ENCODE assay signal across 1 cellular context in the genomic region with DNA sequence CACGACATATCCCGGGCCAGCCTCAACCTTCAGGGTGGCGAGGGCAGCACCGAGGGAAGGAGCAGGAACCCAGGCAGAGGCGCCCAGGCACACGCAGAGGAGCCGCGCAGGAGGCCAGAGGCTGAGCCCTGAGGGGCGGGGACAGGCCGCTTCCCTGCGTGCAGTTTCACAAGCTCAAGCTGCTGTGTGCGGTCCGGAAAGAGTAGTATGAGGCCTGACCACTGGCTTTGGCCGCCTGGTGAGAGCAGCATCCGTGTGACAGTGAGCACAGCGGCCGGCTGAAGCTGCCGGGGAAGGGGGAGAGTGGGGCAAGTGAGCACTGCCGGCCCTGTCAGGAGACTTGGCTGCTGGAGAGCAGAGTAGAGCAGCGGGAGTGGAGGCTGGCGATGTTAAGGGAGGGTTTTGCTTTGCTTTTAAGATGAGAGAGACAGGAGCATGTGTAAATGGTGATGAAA.
TF ChIP-seq lines count a peak whose summit lies in the region.

No MANE protein-coding gene starts in this region.

TF ChIP-seq in HepG2, 621 proteins besides CTCF, POLR2A, EP300 and RAD21 (continued from another document and continues in another):
- TF ChIP-seq, protein P1, sequence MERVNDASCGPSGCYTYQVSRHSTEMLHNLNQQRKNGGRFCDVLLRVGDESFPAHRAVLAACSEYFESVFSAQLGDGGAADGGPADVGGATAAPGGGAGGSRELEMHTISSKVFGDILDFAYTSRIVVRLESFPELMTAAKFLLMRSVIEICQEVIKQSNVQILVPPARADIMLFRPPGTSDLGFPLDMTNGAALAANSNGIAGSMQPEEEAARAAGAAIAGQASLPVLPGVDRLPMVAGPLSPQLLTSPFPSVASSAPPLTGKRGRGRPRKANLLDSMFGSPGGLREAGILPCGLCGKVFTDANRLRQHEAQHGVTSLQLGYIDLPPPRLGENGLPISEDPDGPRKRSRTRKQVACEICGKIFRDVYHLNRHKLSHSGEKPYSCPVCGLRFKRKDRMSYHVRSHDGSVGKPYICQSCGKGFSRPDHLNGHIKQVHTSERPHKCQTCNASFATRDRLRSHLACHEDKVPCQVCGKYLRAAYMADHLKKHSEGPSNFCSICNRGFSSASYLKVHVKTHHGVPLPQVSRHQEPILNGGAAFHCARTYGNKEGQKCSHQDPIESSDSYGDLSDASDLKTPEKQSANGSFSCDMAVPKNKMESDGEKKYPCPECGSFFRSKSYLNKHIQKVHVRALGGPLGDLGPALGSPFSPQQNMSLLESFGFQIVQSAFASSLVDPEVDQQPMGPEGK (CRISPR knock-in tag; IDR thresholded peaks at IDR 0.05): 0 out of 2 replicates have a peak, but pooled peaks have one; percentile 20
- TF ChIP-seq SOX5 (CRISPR knock-in tag; IDR thresholded peaks at IDR 0.05; ENCODE audit: borderline replicate concordance): 0 out of 2 replicates have a peak, but pooled peaks have one; percentile 8
- TF ChIP-seq RBM39 (IDR thresholded peaks at IDR 0.05; ENCODE audit: low read depth, low read length, poor library complexity, severe bottlenecking): no peak
- TF ChIP-seq KDM2A (CRISPR knock-in tag; IDR thresholded peaks at IDR 0.05; ENCODE audit: borderline replicate concordance, low read depth): peak; percentile 52
- TF ChIP-seq TBX2 (CRISPR knock-in tag; IDR thresholded peaks at IDR 0.05; ENCODE audit: borderline replicate concordance): peak; percentile 25; the same call in 1 of the 2 replicates
- no peak for TF ChIP-seq RBFOX2 (IDR thresholded peaks at IDR 0.05; ENCODE audit: low read depth, low read length)
- no peak for TF ChIP-seq RELA (CRISPR knock-in tag; IDR thresholded peaks at IDR 0.05)
- no peak; the same call in 1 of the 2 replicates for TF ChIP-seq ZNF563 (CRISPR knock-in tag; IDR thresholded peaks at IDR 0.05)
- TF ChIP-seq ZFP90 (CRISPR knock-in tag; IDR thresholded peaks at IDR 0.05; ENCODE audit: borderline replicate concordance): peak; percentile 56; the same call in 1 of the 2 replicates
- TF ChIP-seq SAP130 (CRISPR knock-in tag; IDR thresholded peaks at IDR 0.05; ENCODE audit: low read depth): peak; percentile 57
- TF ChIP-seq, protein P2, sequence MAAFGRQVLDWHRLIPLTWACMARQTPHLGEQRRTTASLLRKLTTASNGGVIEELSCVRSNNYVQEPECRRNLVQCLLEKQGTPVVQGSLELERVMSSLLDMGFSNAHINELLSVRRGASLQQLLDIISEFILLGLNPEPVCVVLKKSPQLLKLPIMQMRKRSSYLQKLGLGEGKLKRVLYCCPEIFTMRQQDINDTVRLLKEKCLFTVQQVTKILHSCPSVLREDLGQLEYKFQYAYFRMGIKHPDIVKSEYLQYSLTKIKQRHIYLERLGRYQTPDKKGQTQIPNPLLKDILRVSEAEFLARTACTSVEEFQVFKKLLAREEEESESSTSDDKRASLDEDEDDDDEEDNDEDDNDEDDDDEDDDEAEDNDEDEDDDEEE (CRISPR knock-in tag; IDR thresholded peaks at IDR 0.05): 0 out of 2 replicates have a peak, but pooled peaks have one; percentile 29
- TF ChIP-seq, protein P3, sequence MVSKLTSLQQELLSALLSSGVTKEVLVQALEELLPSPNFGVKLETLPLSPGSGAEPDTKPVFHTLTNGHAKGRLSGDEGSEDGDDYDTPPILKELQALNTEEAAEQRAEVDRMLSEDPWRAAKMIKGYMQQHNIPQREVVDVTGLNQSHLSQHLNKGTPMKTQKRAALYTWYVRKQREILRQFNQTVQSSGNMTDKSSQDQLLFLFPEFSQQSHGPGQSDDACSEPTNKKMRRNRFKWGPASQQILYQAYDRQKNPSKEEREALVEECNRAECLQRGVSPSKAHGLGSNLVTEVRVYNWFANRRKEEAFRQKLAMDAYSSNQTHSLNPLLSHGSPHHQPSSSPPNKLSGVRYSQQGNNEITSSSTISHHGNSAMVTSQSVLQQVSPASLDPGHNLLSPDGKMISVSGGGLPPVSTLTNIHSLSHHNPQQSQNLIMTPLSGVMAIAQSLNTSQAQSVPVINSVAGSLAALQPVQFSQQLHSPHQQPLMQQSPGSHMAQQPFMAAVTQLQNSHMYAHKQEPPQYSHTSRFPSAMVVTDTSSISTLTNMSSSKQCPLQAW (CRISPR knock-in tag; IDR thresholded peaks at IDR 0.05): 0 out of 2 replicates have a peak, but pooled peaks have one; percentile 40
- TF ChIP-seq, protein P4, sequence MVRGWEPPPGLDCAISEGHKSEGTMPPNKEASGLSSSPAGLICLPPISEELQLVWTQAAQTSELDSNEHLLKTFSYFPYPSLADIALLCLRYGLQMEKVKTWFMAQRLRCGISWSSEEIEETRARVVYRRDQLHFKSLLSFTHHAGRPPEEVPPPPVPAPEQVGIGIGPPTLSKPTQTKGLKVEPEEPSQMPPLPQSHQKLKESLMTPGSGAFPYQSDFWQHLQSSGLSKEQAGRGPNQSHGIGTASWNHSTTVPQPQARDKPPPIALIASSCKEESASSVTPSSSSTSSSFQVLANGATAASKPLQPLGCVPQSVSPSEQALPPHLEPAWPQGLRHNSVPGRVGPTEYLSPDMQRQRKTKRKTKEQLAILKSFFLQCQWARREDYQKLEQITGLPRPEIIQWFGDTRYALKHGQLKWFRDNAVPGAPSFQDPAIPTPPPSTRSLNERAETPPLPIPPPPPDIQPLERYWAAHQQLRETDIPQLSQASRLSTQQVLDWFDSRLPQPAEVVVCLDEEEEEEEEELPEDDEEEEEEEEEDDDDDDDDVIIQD (CRISPR knock-in tag; IDR thresholded peaks at IDR 0.05; ENCODE audit: low read depth): 0 out of 2 replicates have a peak, but pooled peaks have one; percentile 15
- TF ChIP-seq MXI1 (IDR thresholded peaks at IDR 0.05; ENCODE audit: borderline replicate concordance, low read depth, low read length): peak; percentile 17; the same call in 1 of the 3 replicates
- TF ChIP-seq ZFP36L1 (CRISPR knock-in tag; IDR thresholded peaks at IDR 0.05): no peak
- peak; percentile 43 for TF ChIP-seq HNRNPLL (IDR thresholded peaks at IDR 0.05; ENCODE audit: low read depth, low read length, poor library complexity, severe bottlenecking)
- no peak for TF ChIP-seq YY1 (IDR thresholded peaks at IDR 0.05; ENCODE audit: insufficient read depth, insufficient replicate concordance, low read depth, low read length)
- TF ChIP-seq ZNF282 (IDR thresholded peaks at IDR 0.05; ENCODE audit: partially characterized antibody): no peak
- TF ChIP-seq, protein P5, sequence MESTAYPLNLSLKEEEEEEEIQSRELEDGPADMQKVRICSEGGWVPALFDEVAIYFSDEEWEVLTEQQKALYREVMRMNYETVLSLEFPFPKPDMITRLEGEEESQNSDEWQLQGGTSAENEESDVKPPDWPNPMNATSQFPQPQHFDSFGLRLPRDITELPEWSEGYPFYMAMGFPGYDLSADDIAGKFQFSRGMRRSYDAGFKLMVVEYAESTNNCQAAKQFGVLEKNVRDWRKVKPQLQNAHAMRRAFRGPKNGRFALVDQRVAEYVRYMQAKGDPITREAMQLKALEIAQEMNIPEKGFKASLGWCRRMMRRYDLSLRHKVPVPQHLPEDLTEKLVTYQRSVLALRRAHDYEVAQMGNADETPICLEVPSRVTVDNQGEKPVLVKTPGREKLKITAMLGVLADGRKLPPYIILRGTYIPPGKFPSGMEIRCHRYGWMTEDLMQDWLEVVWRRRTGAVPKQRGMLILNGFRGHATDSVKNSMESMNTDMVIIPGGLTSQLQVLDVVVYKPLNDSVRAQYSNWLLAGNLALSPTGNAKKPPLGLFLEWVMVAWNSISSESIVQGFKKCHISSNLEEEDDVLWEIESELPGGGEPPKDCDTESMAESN (CRISPR knock-in tag; conservative IDR thresholded peaks at IDR 0.05): 0 out of 2 replicates have a peak, but pooled peaks have one; percentile 38
- TF ChIP-seq KLF9 (CRISPR knock-in tag; IDR thresholded peaks at IDR 0.05; ENCODE audit: low read depth): peak; percentile 36; the same call in 1 of the 2 replicates
- 0 out of 2 replicates have a peak, but pooled peaks have one; percentile 25 for TF ChIP-seq ZNF331 (CRISPR knock-in tag; IDR thresholded peaks at IDR 0.05)
- TF ChIP-seq ETV5 (CRISPR knock-in tag; IDR thresholded peaks at IDR 0.05; ENCODE audit: borderline replicate concordance): peak; percentile 46; the same call in 1 of the 2 replicates
- no peak for TF ChIP-seq ZKSCAN5 (CRISPR knock-in tag; IDR thresholded peaks at IDR 0.05)
- peak; percentile 74; the same call in 1 of the 2 replicates for TF ChIP-seq ZNF501 (CRISPR knock-in tag; IDR thresholded peaks at IDR 0.05)
- TF ChIP-seq MYC (CRISPR knock-in tag; IDR thresholded peaks at IDR 0.05; ENCODE audit: borderline replicate concordance): peak; percentile 40; the same call in 1 of the 2 replicates
- TF ChIP-seq NCOA5 (CRISPR knock-in tag; IDR thresholded peaks at IDR 0.05): no peak
- peak; percentile 56 for TF ChIP-seq ZMYM3 (CRISPR knock-in tag; IDR thresholded peaks at IDR 0.05)
- no peak for TF ChIP-seq ZFP37 (CRISPR knock-in tag; IDR thresholded peaks at IDR 0.05; ENCODE audit: borderline replicate concordance)
- TF ChIP-seq ZMAT3 (CRISPR knock-in tag; conservative IDR thresholded peaks at IDR 0.05): no peak
- TF ChIP-seq SMARCC2 (IDR thresholded peaks at IDR 0.05): no peak
- peak; percentile 70; the same call in 1 of the 2 replicates for TF ChIP-seq ZNF160 (CRISPR knock-in tag; IDR thresholded peaks at IDR 0.05)
- TF ChIP-seq ZFP82 (CRISPR knock-in tag; IDR thresholded peaks at IDR 0.05; ENCODE audit: borderline replicate concordance): no peak
- TF ChIP-seq NFYC (CRISPR knock-in tag; IDR thresholded peaks at IDR 0.05): no peak
- TF ChIP-seq HOXA7 (CRISPR knock-in tag; IDR thresholded peaks at IDR 0.05): no peak
- peak; percentile 36; the same call in 1 of the 2 replicates for TF ChIP-seq PHF8 (CRISPR knock-in tag; IDR thresholded peaks at IDR 0.05)
- TF ChIP-seq ZSCAN25 (CRISPR knock-in tag; IDR thresholded peaks at IDR 0.05): no peak
- 0 out of 2 replicates have a peak, but pooled peaks have one; percentile 49 for TF ChIP-seq ZNF891 (CRISPR knock-in tag; IDR thresholded peaks at IDR 0.05)
- TF ChIP-seq ZMYM2 (CRISPR knock-in tag; IDR thresholded peaks at IDR 0.05): no peak; the same call in 1 of the 2 replicates
- TF ChIP-seq, protein P6, sequence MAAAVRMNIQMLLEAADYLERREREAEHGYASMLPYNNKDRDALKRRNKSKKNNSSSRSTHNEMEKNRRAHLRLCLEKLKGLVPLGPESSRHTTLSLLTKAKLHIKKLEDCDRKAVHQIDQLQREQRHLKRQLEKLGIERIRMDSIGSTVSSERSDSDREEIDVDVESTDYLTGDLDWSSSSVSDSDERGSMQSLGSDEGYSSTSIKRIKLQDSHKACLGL (CRISPR knock-in tag; IDR thresholded peaks at IDR 0.05): 0 out of 2 replicates have a peak, but pooled peaks have one; percentile 51
- TF ChIP-seq, protein P7, sequence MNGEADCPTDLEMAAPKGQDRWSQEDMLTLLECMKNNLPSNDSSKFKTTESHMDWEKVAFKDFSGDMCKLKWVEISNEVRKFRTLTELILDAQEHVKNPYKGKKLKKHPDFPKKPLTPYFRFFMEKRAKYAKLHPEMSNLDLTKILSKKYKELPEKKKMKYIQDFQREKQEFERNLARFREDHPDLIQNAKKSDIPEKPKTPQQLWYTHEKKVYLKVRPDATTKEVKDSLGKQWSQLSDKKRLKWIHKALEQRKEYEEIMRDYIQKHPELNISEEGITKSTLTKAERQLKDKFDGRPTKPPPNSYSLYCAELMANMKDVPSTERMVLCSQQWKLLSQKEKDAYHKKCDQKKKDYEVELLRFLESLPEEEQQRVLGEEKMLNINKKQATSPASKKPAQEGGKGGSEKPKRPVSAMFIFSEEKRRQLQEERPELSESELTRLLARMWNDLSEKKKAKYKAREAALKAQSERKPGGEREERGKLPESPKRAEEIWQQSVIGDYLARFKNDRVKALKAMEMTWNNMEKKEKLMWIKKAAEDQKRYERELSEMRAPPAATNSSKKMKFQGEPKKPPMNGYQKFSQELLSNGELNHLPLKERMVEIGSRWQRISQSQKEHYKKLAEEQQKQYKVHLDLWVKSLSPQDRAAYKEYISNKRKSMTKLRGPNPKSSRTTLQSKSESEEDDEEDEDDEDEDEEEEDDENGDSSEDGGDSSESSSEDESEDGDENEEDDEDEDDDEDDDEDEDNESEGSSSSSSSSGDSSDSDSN (CRISPR knock-in tag; IDR thresholded peaks at IDR 0.05): peak; percentile 98
- peak; percentile 54; the same call in 1 of the 2 replicates for TF ChIP-seq ZFY (CRISPR knock-in tag; IDR thresholded peaks at IDR 0.05)
- TF ChIP-seq, protein P8, sequence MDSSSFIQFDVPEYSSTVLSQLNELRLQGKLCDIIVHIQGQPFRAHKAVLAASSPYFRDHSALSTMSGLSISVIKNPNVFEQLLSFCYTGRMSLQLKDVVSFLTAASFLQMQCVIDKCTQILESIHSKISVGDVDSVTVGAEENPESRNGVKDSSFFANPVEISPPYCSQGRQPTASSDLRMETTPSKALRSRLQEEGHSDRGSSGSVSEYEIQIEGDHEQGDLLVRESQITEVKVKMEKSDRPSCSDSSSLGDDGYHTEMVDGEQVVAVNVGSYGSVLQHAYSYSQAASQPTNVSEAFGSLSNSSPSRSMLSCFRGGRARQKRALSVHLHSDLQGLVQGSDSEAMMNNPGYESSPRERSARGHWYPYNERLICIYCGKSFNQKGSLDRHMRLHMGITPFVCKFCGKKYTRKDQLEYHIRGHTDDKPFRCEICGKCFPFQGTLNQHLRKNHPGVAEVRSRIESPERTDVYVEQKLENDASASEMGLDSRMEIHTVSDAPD (CRISPR knock-in tag; IDR thresholded peaks at IDR 0.05): no peak
- TF ChIP-seq XBP1 (CRISPR knock-in tag; IDR thresholded peaks at IDR 0.05): no peak
- TF ChIP-seq, protein P9, sequence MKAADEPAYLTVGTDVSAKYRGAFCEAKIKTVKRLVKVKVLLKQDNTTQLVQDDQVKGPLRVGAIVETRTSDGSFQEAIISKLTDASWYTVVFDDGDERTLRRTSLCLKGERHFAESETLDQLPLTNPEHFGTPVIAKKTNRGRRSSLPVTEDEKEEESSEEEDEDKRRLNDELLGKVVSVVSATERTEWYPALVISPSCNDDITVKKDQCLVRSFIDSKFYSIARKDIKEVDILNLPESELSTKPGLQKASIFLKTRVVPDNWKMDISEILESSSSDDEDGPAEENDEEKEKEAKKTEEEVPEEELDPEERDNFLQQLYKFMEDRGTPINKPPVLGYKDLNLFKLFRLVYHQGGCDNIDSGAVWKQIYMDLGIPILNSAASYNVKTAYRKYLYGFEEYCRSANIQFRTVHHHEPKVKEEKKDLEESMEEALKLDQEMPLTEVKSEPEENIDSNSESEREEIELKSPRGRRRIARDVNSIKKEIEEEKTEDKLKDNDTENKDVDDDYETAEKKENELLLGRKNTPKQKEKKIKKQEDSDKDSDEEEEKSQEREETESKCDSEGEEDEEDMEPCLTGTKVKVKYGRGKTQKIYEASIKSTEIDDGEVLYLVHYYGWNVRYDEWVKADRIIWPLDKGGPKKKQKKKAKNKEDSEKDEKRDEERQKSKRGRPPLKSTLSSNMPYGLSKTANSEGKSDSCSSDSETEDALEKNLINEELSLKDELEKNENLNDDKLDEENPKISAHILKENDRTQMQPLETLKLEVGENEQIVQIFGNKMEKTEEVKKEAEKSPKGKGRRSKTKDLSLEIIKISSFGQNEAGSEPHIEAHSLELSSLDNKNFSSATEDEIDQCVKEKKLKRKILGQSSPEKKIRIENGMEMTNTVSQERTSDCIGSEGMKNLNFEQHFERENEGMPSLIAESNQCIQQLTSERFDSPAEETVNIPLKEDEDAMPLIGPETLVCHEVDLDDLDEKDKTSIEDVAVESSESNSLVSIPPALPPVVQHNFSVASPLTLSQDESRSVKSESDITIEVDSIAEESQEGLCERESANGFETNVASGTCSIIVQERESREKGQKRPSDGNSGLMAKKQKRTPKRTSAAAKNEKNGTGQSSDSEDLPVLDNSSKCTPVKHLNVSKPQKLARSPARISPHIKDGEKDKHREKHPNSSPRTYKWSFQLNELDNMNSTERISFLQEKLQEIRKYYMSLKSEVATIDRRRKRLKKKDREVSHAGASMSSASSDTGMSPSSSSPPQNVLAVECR (CRISPR knock-in tag; IDR thresholded peaks at IDR 0.05; ENCODE audit: borderline replicate concordance): peak; percentile 36; the same call in 1 of the 2 replicates
